In genomic region chr2:233108611-233109490, GRCh38 we compare ENCODE assay signal across 15 cellular contexts. TPM values are rescaled to one million over a fixed set of nuclear protein-coding genes. Genes with fewer than 3 reads are reported as not detected.
A peak's percentile ranks its signal among the peaks of the same experiment; 100 is the strongest.
DNase-seq lines count a peak whose midpoint lies in the region; ATAC-seq and TF ChIP-seq lines count a peak whose summit lies in the region.
"Had no signal": no experiment of that assay in that cellular context is flagged by ENCODE, and none has a peak within 500 bp of the region (broad histone marks: within the 10 kb centered on the region; RNA-seq: fewer than 3 reads in every experiment).

No MANE protein-coding gene starts in this region.

- no CpG with 5 or more reads among the region's 10 CpGs for WGBS in neuronal stem cell (ENCODE audit: extremely low coverage in 2 of 2, insufficient read length in 2 of 2, insufficient replicate concordance in 1 of 2), 2 donors

- TF ChIP-seq CTCF in GM23338 (conservative IDR thresholded peaks at IDR 0.05; ENCODE audit: low read depth in 2 of 2): no peak
- TF ChIP-seq CTCF in neural progenitor cell (IDR thresholded peaks at IDR 0.05): no peak

- H3K79me1 ChIP-seq in neuronal stem cell (ENCODE audit: low read depth, low read length): no peaks in the 10 kb centered on the region

- no peak overlapping the region for H2AK5ac ChIP-seq in neuronal stem cell (ENCODE audit: low read depth, low read length)

- H3K9me3 ChIP-seq in neural progenitor cell (ENCODE audit: low read depth) (no peaks in the 10 kb centered on the region), neuronal stem cell (replicated peaks in 1 of 2; ENCODE audit: control insufficient read depth in 2 of 2, insufficient read depth in 1 of 2, low read depth in 1 of 2, low read length in 2 of 2) (no peaks in the 10 kb centered on the region)
- H3K9me3 ChIP-seq: gastrocnemius medialis, SJSA1 had no signal

- no peak overlapping the region for H3K4ac ChIP-seq in neuronal stem cell (ENCODE audit: low read length)

- H3K4me2 ChIP-seq in GM23338 (no peak overlapping the region), neural progenitor cell (no peak overlapping the region), neuronal stem cell (ENCODE audit: insufficient read depth, low read length, poor library complexity, severe bottlenecking) (no peak overlapping the region)

- no peaks in the 10 kb centered on the region for H3K9me3 Mint-ChIP-seq in T-helper 2 cell treated with Interferon-gamma antibody and Interleukin-4, amounts not matched to agents 5 μg/mL and 100 μg/mL, for 36 hours
- H3K9me3 Mint-ChIP-seq in GM23338 (no peaks in the 10 kb centered on the region), neural progenitor cell (no peaks in the 10 kb centered on the region)
- no peaks in the 10 kb centered on the region for H3K9me3 Mint-ChIP-seq in activated CD4-positive, alpha-beta memory T cell treated with anti-CD3 and anti-CD28 coated beads, Interleukin-2, amount 10 ng/mL, durations not matched to agents 7 days and 5 days

- no peak for DNase-seq in T-helper 2 cell treated with Interferon-gamma antibody and Interleukin-4, amounts not matched to agents 5 μg/mL and 100 μg/mL, for 36 hours (ENCODE audit: low spot score)
- DNase-seq in T-helper 2 cell: no peak
- DNase-seq in GM23338 (ENCODE audit: low spot score): no peak
- no peak for DNase-seq in activated CD4-positive, alpha-beta memory T cell treated with anti-CD3 and anti-CD28 coated beads, Interleukin-2, amount 10 ng/mL, durations not matched to agents 7 days and 5 days
- DNase-seq in neural progenitor cell (ENCODE audit: low spot score): no peak
- no peak for DNase-seq in NCI-H69 (lab: John Stamatoyannopoulos, UW)
- DNase-seq in NCI-H748 (lab: John Stamatoyannopoulos, UW; ENCODE audit: unreplicated experiment): no peak
- no peak for DNase-seq in neuronal stem cell (ENCODE audit: low spot score)
- DNase-seq: 8988T; activated CD4-positive, alpha-beta T cell treated with anti-CD3 and anti-CD28 coated beads for 48 hours; DMS 273 treated with DMSO at 0.1 percent for 48 hours; effector CD4-positive, alpha-beta T cell; gastrocnemius medialis; NCI-H524 treated with DMSO at 0.1 percent for 48 hours had no signal

- peak; percentile 58 for ATAC-seq in GM23338
- ATAC-seq: gastrocnemius medialis had no signal

- POLR2A ChIA-PET in activated CD4-positive, alpha-beta memory T cell treated with anti-CD3 and anti-CD28 coated beads, Interleukin-2, amount 10 ng/mL, durations not matched to agents 7 days and 5 days (lab: Charles Lee): interaction anchor here (1.0 to 1.8 kb wide), 4 partner anchors 9 to 48 kb away, joined by 3 read pairs; no protein-coding TSS in a partner anchor

- H3K4me1 ChIP-seq in GM23338 (ENCODE audit: insufficient read depth) (no peaks in the 10 kb centered on the region), neural progenitor cell (no peaks in the 10 kb centered on the region), neuronal stem cell (ENCODE audit: control insufficient read depth in 2 of 2, insufficient read depth in 1 of 2, low read depth in 1 of 2, low read length in 2 of 2) (peaks cover 0 to 1% of the 10 kb centered on the region in 2 donors)
- H3K4me1 ChIP-seq: gastrocnemius medialis, SJSA1 had no signal

- H2BK5ac ChIP-seq in neuronal stem cell (ENCODE audit: low read length): no peak overlapping the region

- no peak overlapping the region for H3K18ac ChIP-seq in neuronal stem cell (ENCODE audit: low read length)

- H3K27me3 Mint-ChIP-seq in T-helper 2 cell treated with Interferon-gamma antibody and Interleukin-4, amounts not matched to agents 5 μg/mL and 100 μg/mL, for 36 hours (ENCODE audit: low read depth): no peaks in the 10 kb centered on the region
- peaks cover 13% of the 10 kb centered on the region for H3K27me3 Mint-ChIP-seq in GM23338 (ENCODE audit: insufficient read depth, low read depth, poor library complexity)
- H3K27me3 Mint-ChIP-seq in activated CD4-positive, alpha-beta memory T cell treated with anti-CD3 and anti-CD28 coated beads, Interleukin-2, amount 10 ng/mL, durations not matched to agents 7 days and 5 days: no peaks in the 10 kb centered on the region
- H3K27me3 Mint-ChIP-seq in neural progenitor cell (ENCODE audit: insufficient read depth, low read depth): peaks cover 10% of the 10 kb centered on the region

- no peak overlapping the region for H3K4me3 ChIP-seq in GM23338
- H3K4me3 ChIP-seq in neural progenitor cell: no peak overlapping the region
- H3K4me3 ChIP-seq in neuronal stem cell (ENCODE audit: low read length in 2 of 2): no peak overlapping the region
- H3K4me3 ChIP-seq: gastrocnemius medialis, SJSA1 had no signal

- no peak overlapping the region for H4K8ac ChIP-seq in neuronal stem cell (ENCODE audit: low read depth, low read length)

- H4K20me1 ChIP-seq in GM23338 (replicated peaks; ENCODE audit: insufficient read depth) (no peaks in the 10 kb centered on the region), neural progenitor cell (ENCODE audit: low read depth) (no peaks in the 10 kb centered on the region)

- no peaks in the 10 kb centered on the region for H3K27me3 ChIP-seq in GM23338 (ENCODE audit: insufficient read depth)
- H3K27me3 ChIP-seq in neural progenitor cell: no peaks in the 10 kb centered on the region
- no peaks in the 10 kb centered on the region for H3K27me3 ChIP-seq in neuronal stem cell (ENCODE audit: control insufficient read depth in 3 of 3, insufficient read depth in 3 of 3, low read depth in 1 of 3, low read length in 3 of 3)
- H3K27me3 ChIP-seq: SJSA1 had no signal

- H2AFZ ChIP-seq in GM23338: no peak overlapping the region
- no peak overlapping the region for H2AFZ ChIP-seq in neural progenitor cell (replicated peaks)
- H2AFZ ChIP-seq in neuronal stem cell (ENCODE audit: low read length): no peak overlapping the region

- no peak overlapping the region for H3K4me3 Mint-ChIP-seq in T-helper 2 cell treated with Interferon-gamma antibody and Interleukin-4, amounts not matched to agents 5 μg/mL and 100 μg/mL, for 36 hours
- no peak overlapping the region for H3K4me3 Mint-ChIP-seq in GM23338
- H3K4me3 Mint-ChIP-seq in activated CD4-positive, alpha-beta memory T cell treated with anti-CD3 and anti-CD28 coated beads, Interleukin-2, amount 10 ng/mL, durations not matched to agents 7 days and 5 days: no peak overlapping the region
- no peak overlapping the region for H3K4me3 Mint-ChIP-seq in neural progenitor cell

- no peak overlapping the region for H3K27ac ChIP-seq in GM23338 (ENCODE audit: low read depth)
- no peak overlapping the region for H3K27ac ChIP-seq in neural progenitor cell
- H3K27ac ChIP-seq in neuronal stem cell (replicated peaks; ENCODE audit: low read length): no peak overlapping the region
- H3K27ac ChIP-seq: gastrocnemius medialis, SJSA1 had no signal

- H3K9me2 ChIP-seq in GM23338 (ENCODE audit: insufficient read depth): no peaks in the 10 kb centered on the region

- H3F3A ChIP-seq in GM23338 (replicated peaks; ENCODE audit: low read depth) (no peaks in the 10 kb centered on the region), neural progenitor cell (ENCODE audit: low read depth) (no peaks in the 10 kb centered on the region)

- no peak overlapping the region for H3K9ac ChIP-seq in neural progenitor cell
- H3K9ac ChIP-seq in neuronal stem cell (ENCODE audit: low read depth, low read length, poor library complexity): no peak overlapping the region

- CTCF ChIA-PET in activated CD4-positive, alpha-beta memory T cell treated with anti-CD3 and anti-CD28 coated beads, Interleukin-2, amount 10 ng/mL, durations not matched to agents 7 days and 5 days (lab: Charles Lee): interaction anchor here (0.5 kb wide), 1 partner anchor 80 kb away, joined by 3 read pairs; no protein-coding TSS in a partner anchor

- H3K23ac ChIP-seq in neuronal stem cell (ENCODE audit: low read depth, low read length, poor library complexity): no peak overlapping the region

- no peak overlapping the region for H3K14ac ChIP-seq in neuronal stem cell (ENCODE audit: low read length)

- H3K36me3 Mint-ChIP-seq in T-helper 2 cell treated with Interferon-gamma antibody and Interleukin-4, amounts not matched to agents 5 μg/mL and 100 μg/mL, for 36 hours (ENCODE audit: low read depth): peaks cover 31% of the 10 kb centered on the region
- H3K36me3 Mint-ChIP-seq in GM23338 (ENCODE audit: low read depth): no peaks in the 10 kb centered on the region; the same call in 2 of the 3 replicates
- H3K36me3 Mint-ChIP-seq in activated CD4-positive, alpha-beta memory T cell treated with anti-CD3 and anti-CD28 coated beads, Interleukin-2, amount 10 ng/mL, durations not matched to agents 7 days and 5 days (ENCODE audit: low read depth): peaks cover 30% of the 10 kb centered on the region
- no peaks in the 10 kb centered on the region for H3K36me3 Mint-ChIP-seq in neural progenitor cell

- no peak overlapping the region for H2BK120ac ChIP-seq in neuronal stem cell (ENCODE audit: low read depth, low read length)

- H2BK15ac ChIP-seq in neuronal stem cell (ENCODE audit: low read length): no peak overlapping the region

- H3K4me1 Mint-ChIP-seq in T-helper 2 cell treated with Interferon-gamma antibody and Interleukin-4, amounts not matched to agents 5 μg/mL and 100 μg/mL, for 36 hours (ENCODE audit: low read depth): peaks cover 18% of the 10 kb centered on the region
- H3K4me1 Mint-ChIP-seq in GM23338: no peaks in the 10 kb centered on the region; the same call in 2 of the 3 replicates
- H3K4me1 Mint-ChIP-seq in activated CD4-positive, alpha-beta memory T cell treated with anti-CD3 and anti-CD28 coated beads, Interleukin-2, amount 10 ng/mL, durations not matched to agents 7 days and 5 days: peaks cover 34% of the 10 kb centered on the region
- peaks cover 10% of the 10 kb centered on the region for H3K4me1 Mint-ChIP-seq in neural progenitor cell

- H2BK12ac ChIP-seq in neuronal stem cell (ENCODE audit: low read length): no peak overlapping the region

- H4K91ac ChIP-seq in neuronal stem cell (ENCODE audit: low read depth, low read length, poor library complexity): no peak overlapping the region

- H3K36me3 ChIP-seq in GM23338 (ENCODE audit: insufficient read depth): no peaks in the 10 kb centered on the region
- H3K36me3 ChIP-seq in neural progenitor cell: no peaks in the 10 kb centered on the region
- no peaks in the 10 kb centered on the region for H3K36me3 ChIP-seq in neuronal stem cell (replicated peaks in 1 of 2; ENCODE audit: control insufficient read depth in 2 of 2, insufficient read depth in 2 of 2, low read length in 2 of 2)
- H3K36me3 ChIP-seq: gastrocnemius medialis, SJSA1 had no signal

- H3K79me2 ChIP-seq in GM23338 (replicated peaks; ENCODE audit: insufficient read depth) (no peaks in the 10 kb centered on the region), neural progenitor cell (ENCODE audit: low read depth) (no peaks in the 10 kb centered on the region)

- peak overlapping the region; percentile 52 for H3K27ac Mint-ChIP-seq in T-helper 2 cell treated with Interferon-gamma antibody and Interleukin-4, amounts not matched to agents 5 μg/mL and 100 μg/mL, for 36 hours
- H3K27ac Mint-ChIP-seq in GM23338: no peak overlapping the region
- H3K27ac Mint-ChIP-seq in activated CD4-positive, alpha-beta memory T cell treated with anti-CD3 and anti-CD28 coated beads, Interleukin-2, amount 10 ng/mL, durations not matched to agents 7 days and 5 days: peak overlapping the region; percentile 6
- H3K27ac Mint-ChIP-seq in neural progenitor cell: peak overlapping the region; percentile 87

RNA-seq across cellular contexts. Expression of gene INPP5D, which starts 48.7 kb away (rescaled TPM):
- total RNA-seq in GM23338 (2014; rRNA removed; shearing (Covaris generic)): 8.0 and 8.3 TPM in 2 replicates
- 5.4 and 6.6 TPM in 2 replicates for polyA plus RNA-seq in GM23338 (2016; fragmentation: Nextera tagmentation; extraction: Ambion mirVana)
- total RNA-seq in activated CD4-positive, alpha-beta memory T cell treated with anti-CD3 and anti-CD28 coated beads, Interleukin-2, amount 10 ng/mL, durations not matched to agents 7 days and 5 days: 100 to 1,000 TPM; 157 to 163 TPM
- total RNA-seq in neural progenitor cell (ENCODE audit: low replicate concordance): 2.9 and 4.2 TPM in 2 replicates
- 4.5 TPM for polyA plus RNA-seq in neuronal stem cell (2013, experiment 1 of 2)
- polyA plus RNA-seq in neuronal stem cell (2013, experiment 2 of 2): 4.4 TPM

Comparison
In these comparisons a context has a peak if more than half of its experiments do, and no peak if none do; other contexts are left out.
1. RNA of gene INPP5D, which starts 48.7 kb away (total RNA-seq): 157 to 163 TPM in activated CD4-positive, alpha-beta memory T cell treated with anti-CD3 and anti-CD28 coated beads, Interleukin-2, amount 10 ng/mL, durations not matched to agents 7 days and 5 days; 8.0 to 8.3 TPM in GM23338 and 2.9 to 4.2 TPM in neural progenitor cell; every median in the first group is over 10 times any median in the second.